22 cellular contexts compared by ENCODE assay signal in the genomic region with DNA sequence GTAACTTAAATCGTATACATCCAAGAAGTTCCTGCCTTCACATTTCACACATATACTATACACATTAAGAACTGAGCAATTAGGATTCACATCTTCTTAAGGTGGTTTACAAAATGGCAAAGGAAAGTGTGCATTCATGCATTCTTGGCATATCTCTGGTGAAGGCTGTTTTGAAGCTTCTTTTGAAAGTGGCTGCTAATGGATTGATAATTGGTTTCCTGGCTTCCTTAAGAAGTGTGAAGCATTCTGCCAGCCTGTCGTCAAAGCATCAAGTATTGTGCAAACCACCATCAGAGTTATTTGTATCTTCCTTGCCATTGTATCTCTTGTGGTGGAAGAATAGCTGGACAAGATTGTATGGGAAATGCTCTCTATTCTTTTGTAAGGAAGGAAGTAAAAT.
DNase-seq lines count a peak whose midpoint lies in the region; ATAC-seq, FAIRE-seq and TF ChIP-seq lines count a peak whose summit lies in the region.
"Had no signal": no experiment of that assay in that cellular context is flagged by ENCODE, and none has a peak within 500 bp of the region (broad histone marks: within the 10 kb centered on the region; RNA-seq: fewer than 3 reads in every experiment).

No MANE protein-coding gene starts in this region.

- H3K4me3 ChIP-seq in AG10803 (ENCODE audit: low read length) (no peak overlapping the region), mesendoderm (ENCODE audit: low read length) (no peak overlapping the region)
- H3K4me3 ChIP-seq: A549, BLaER1, GM23248 had no signal

- peaks cover 8% of the 10 kb centered on the region for H3K4me1 ChIP-seq in mesendoderm (ENCODE audit: control insufficient read depth, low read depth, low read length)
- H3K4me1 ChIP-seq: A549, Caco-2 had no signal

- H3K18ac ChIP-seq in mesendoderm (ENCODE audit: low read length) = no peak overlapping the region

- H2BK5ac ChIP-seq in mesendoderm (ENCODE audit: low read length) = no peak overlapping the region

- DNase-seq in AG10803 (ENCODE audit: low read depth) = peak; percentile 73
- peak; percentile 12 for DNase-seq in astrocyte of the hippocampus (ENCODE audit: low read depth, low spot score)
- peak; percentile 82 for DNase-seq in mesendoderm
- DNase-seq in AML-193 (lab: John Stamatoyannopoulos, UW) = no peak
- no peak for DNase-seq in frontal cortex (ENCODE audit: low spot score in 2 of 2)
- DNase-seq: 8988T; ACHN; Caco-2; CD4-positive, CD25-positive, alpha-beta regulatory T cell; CD8-positive, alpha-beta T cell; DMS153; DND-41; GM23248; H7; HCEC 1CT had no signal

- no peak overlapping the region for H2BK120ac ChIP-seq in mesendoderm (ENCODE audit: low read depth, low read length)

- no CpG with 5 or more reads among the region's 2 CpGs for WGBS in mesendoderm (ENCODE audit: extremely low coverage, insufficient coverage, low lambda C conversion rate)

- FAIRE-seq in frontal cortex (lab: Jason Lieb, UNC) = no peak
- FAIRE-seq: A549, G401.6, GM12892, H1 had no signal

- no peaks in the 10 kb centered on the region for H3K79me2 ChIP-seq in mesendoderm (ENCODE audit: control insufficient read depth, insufficient read depth, low read length)

- TF ChIP-seq CTCF in AG10803 (conservative IDR thresholded peaks at IDR 0.05; ENCODE audit: low read length) = no peak

- H3K23ac ChIP-seq in mesendoderm (ENCODE audit: low read length) = no peak overlapping the region

- no peak overlapping the region for H2AK5ac ChIP-seq in mesendoderm (ENCODE audit: low read length)

- no peaks in the 10 kb centered on the region for H3K27me3 ChIP-seq in mesendoderm (ENCODE audit: insufficient read depth, low read length, poor library complexity)
- H3K27me3 ChIP-seq: BLaER1 had no signal

- H4K5ac ChIP-seq in mesendoderm (ENCODE audit: low read length) = no peak overlapping the region

- no peak overlapping the region for H2BK15ac ChIP-seq in mesendoderm (replicated peaks; ENCODE audit: low read depth)

- H3K36me3 ChIP-seq in mesendoderm (ENCODE audit: control insufficient read depth, insufficient read depth, low read length) = no peaks in the 10 kb centered on the region
- H3K36me3 ChIP-seq: BLaER1 had no signal

- no peak overlapping the region for H3K27ac ChIP-seq in mesendoderm (ENCODE audit: low read depth, low read length)
- H3K27ac ChIP-seq: A549, BLaER1, C4-2B, GM23248 had no signal

- no peak for ATAC-seq in GM19328 (IDR thresholded peaks at IDR 0.05; ENCODE audit: unreplicated experiment)
- ATAC-seq: A549; CD8-positive, alpha-beta T cell had no signal

- no peak overlapping the region for H3K56ac ChIP-seq in mesendoderm (ENCODE audit: low read length)

- H3K9ac ChIP-seq in mesendoderm (ENCODE audit: low read length) = no peak overlapping the region
- H3K9ac ChIP-seq: BLaER1, GM23248 had no signal

- H3K79me1 ChIP-seq in mesendoderm (ENCODE audit: low read length) = no peaks in the 10 kb centered on the region

- H3K4ac ChIP-seq in mesendoderm (ENCODE audit: low read depth, low read length) = no peak overlapping the region

- H3K4me2 ChIP-seq in mesendoderm (ENCODE audit: low read length) = no peak overlapping the region
- H3K4me2 ChIP-seq: A549 had no signal

- H4K8ac ChIP-seq in mesendoderm (ENCODE audit: low read depth, low read length) = no peak overlapping the region

Comparison
In these comparisons a context has a peak if more than half of its experiments do, and no peak if none do; other contexts are left out.
1. DNase-seq: peak in AG10803 (single experiment), astrocyte of the hippocampus (single experiment) and mesendoderm (single experiment); none in AML-193 (0 of 2) and frontal cortex (0 of 2).